ENCODE assay signal across 1 cellular context in the genomic region with DNA sequence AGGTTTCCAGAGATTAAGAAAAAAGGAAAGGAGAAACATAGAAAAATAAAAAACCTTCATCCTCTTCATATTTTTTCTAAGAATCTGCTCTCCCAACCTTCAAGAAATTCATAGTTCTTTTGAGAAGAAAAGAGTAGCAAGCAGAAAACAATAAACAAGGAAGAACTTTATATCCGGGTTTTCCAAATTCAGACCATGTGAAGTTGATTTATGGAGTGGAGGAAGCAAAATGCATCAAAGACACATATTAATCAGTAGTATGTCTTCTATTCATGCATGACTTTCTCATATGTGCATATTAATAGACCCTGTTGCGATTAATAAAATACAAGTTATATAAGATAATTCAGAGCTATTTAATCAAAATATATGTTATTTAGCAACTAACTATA.
TF ChIP-seq lines count a peak whose summit lies in the region.

No MANE protein-coding gene starts in this region.

TF ChIP-seq in K562, 482 proteins besides CTCF, POLR2A, EP300 and RAD21 (continues in another document):
- TF ChIP-seq, protein P1, sequence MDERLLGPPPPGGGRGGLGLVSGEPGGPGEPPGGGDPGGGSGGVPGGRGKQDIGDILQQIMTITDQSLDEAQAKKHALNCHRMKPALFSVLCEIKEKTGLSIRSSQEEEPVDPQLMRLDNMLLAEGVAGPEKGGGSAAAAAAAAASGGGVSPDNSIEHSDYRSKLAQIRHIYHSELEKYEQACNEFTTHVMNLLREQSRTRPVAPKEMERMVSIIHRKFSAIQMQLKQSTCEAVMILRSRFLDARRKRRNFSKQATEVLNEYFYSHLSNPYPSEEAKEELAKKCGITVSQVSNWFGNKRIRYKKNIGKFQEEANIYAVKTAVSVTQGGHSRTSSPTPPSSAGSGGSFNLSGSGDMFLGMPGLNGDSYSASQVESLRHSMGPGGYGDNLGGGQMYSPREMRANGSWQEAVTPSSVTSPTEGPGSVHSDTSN (CRISPR knock-in tag; IDR thresholded peaks at IDR 0.05; ENCODE audit: low read depth), result no peak
- TF ChIP-seq, protein P1 (tag; conservative IDR thresholded peaks at IDR 0.05; ENCODE audit: low read depth), result peak; percentile 60
- no peak for TF ChIP-seq CBX8 (IDR thresholded peaks at IDR 0.05; ENCODE audit: borderline replicate concordance, extremely low read depth, low read depth, low read length, poor library complexity, severe bottlenecking)
- TF ChIP-seq POLR2B (IDR thresholded peaks at IDR 0.05; ENCODE audit: low read depth, partially characterized antibody), result no peak
- TF ChIP-seq, protein P2, sequence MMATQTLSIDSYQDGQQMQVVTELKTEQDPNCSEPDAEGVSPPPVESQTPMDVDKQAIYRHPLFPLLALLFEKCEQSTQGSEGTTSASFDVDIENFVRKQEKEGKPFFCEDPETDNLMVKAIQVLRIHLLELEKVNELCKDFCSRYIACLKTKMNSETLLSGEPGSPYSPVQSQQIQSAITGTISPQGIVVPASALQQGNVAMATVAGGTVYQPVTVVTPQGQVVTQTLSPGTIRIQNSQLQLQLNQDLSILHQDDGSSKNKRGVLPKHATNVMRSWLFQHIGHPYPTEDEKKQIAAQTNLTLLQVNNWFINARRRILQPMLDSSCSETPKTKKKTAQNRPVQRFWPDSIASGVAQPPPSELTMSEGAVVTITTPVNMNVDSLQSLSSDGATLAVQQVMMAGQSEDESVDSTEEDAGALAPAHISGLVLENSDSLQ (IDR thresholded peaks at IDR 0.05), result peak; percentile 64
- TF ChIP-seq DDX20 (tag; IDR thresholded peaks at IDR 0.05; ENCODE audit: low read depth), result no peak
- TF ChIP-seq ZNF57 (CRISPR knock-in tag; IDR thresholded peaks at IDR 0.05), result no peak
- TF ChIP-seq, protein P3, sequence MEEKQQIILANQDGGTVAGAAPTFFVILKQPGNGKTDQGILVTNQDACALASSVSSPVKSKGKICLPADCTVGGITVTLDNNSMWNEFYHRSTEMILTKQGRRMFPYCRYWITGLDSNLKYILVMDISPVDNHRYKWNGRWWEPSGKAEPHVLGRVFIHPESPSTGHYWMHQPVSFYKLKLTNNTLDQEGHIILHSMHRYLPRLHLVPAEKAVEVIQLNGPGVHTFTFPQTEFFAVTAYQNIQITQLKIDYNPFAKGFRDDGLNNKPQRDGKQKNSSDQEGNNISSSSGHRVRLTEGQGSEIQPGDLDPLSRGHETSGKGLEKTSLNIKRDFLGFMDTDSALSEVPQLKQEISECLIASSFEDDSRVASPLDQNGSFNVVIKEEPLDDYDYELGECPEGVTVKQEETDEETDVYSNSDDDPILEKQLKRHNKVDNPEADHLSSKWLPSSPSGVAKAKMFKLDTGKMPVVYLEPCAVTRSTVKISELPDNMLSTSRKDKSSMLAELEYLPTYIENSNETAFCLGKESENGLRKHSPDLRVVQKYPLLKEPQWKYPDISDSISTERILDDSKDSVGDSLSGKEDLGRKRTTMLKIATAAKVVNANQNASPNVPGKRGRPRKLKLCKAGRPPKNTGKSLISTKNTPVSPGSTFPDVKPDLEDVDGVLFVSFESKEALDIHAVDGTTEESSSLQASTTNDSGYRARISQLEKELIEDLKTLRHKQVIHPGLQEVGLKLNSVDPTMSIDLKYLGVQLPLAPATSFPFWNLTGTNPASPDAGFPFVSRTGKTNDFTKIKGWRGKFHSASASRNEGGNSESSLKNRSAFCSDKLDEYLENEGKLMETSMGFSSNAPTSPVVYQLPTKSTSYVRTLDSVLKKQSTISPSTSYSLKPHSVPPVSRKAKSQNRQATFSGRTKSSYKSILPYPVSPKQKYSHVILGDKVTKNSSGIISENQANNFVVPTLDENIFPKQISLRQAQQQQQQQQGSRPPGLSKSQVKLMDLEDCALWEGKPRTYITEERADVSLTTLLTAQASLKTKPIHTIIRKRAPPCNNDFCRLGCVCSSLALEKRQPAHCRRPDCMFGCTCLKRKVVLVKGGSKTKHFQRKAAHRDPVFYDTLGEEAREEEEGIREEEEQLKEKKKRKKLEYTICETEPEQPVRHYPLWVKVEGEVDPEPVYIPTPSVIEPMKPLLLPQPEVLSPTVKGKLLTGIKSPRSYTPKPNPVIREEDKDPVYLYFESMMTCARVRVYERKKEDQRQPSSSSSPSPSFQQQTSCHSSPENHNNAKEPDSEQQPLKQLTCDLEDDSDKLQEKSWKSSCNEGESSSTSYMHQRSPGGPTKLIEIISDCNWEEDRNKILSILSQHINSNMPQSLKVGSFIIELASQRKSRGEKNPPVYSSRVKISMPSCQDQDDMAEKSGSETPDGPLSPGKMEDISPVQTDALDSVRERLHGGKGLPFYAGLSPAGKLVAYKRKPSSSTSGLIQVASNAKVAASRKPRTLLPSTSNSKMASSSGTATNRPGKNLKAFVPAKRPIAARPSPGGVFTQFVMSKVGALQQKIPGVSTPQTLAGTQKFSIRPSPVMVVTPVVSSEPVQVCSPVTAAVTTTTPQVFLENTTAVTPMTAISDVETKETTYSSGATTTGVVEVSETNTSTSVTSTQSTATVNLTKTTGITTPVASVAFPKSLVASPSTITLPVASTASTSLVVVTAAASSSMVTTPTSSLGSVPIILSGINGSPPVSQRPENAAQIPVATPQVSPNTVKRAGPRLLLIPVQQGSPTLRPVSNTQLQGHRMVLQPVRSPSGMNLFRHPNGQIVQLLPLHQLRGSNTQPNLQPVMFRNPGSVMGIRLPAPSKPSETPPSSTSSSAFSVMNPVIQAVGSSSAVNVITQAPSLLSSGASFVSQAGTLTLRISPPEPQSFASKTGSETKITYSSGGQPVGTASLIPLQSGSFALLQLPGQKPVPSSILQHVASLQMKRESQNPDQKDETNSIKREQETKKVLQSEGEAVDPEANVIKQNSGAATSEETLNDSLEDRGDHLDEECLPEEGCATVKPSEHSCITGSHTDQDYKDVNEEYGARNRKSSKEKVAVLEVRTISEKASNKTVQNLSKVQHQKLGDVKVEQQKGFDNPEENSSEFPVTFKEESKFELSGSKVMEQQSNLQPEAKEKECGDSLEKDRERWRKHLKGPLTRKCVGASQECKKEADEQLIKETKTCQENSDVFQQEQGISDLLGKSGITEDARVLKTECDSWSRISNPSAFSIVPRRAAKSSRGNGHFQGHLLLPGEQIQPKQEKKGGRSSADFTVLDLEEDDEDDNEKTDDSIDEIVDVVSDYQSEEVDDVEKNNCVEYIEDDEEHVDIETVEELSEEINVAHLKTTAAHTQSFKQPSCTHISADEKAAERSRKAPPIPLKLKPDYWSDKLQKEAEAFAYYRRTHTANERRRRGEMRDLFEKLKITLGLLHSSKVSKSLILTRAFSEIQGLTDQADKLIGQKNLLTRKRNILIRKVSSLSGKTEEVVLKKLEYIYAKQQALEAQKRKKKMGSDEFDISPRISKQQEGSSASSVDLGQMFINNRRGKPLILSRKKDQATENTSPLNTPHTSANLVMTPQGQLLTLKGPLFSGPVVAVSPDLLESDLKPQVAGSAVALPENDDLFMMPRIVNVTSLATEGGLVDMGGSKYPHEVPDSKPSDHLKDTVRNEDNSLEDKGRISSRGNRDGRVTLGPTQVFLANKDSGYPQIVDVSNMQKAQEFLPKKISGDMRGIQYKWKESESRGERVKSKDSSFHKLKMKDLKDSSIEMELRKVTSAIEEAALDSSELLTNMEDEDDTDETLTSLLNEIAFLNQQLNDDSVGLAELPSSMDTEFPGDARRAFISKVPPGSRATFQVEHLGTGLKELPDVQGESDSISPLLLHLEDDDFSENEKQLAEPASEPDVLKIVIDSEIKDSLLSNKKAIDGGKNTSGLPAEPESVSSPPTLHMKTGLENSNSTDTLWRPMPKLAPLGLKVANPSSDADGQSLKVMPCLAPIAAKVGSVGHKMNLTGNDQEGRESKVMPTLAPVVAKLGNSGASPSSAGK (IDR thresholded peaks at IDR 0.05), result 0 out of 2 replicates have a peak, but pooled peaks have one; percentile 4
- TF ChIP-seq, protein P4, sequence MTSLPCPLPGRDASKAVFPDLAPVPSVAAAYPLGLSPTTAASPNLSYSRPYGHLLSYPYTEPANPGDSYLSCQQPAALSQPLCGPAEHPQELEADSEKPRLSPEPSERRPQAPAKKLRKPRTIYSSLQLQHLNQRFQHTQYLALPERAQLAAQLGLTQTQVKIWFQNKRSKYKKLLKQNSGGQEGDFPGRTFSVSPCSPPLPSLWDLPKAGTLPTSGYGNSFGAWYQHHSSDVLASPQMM (CRISPR knock-in tag; IDR thresholded peaks at IDR 0.05), result no peak
- no peak for TF ChIP-seq ZNF316 (IDR thresholded peaks at IDR 0.05)
- TF ChIP-seq KLF6 (CRISPR knock-in tag; IDR thresholded peaks at IDR 0.05; ENCODE audit: borderline replicate concordance), result no peak
- TF ChIP-seq, protein P5, sequence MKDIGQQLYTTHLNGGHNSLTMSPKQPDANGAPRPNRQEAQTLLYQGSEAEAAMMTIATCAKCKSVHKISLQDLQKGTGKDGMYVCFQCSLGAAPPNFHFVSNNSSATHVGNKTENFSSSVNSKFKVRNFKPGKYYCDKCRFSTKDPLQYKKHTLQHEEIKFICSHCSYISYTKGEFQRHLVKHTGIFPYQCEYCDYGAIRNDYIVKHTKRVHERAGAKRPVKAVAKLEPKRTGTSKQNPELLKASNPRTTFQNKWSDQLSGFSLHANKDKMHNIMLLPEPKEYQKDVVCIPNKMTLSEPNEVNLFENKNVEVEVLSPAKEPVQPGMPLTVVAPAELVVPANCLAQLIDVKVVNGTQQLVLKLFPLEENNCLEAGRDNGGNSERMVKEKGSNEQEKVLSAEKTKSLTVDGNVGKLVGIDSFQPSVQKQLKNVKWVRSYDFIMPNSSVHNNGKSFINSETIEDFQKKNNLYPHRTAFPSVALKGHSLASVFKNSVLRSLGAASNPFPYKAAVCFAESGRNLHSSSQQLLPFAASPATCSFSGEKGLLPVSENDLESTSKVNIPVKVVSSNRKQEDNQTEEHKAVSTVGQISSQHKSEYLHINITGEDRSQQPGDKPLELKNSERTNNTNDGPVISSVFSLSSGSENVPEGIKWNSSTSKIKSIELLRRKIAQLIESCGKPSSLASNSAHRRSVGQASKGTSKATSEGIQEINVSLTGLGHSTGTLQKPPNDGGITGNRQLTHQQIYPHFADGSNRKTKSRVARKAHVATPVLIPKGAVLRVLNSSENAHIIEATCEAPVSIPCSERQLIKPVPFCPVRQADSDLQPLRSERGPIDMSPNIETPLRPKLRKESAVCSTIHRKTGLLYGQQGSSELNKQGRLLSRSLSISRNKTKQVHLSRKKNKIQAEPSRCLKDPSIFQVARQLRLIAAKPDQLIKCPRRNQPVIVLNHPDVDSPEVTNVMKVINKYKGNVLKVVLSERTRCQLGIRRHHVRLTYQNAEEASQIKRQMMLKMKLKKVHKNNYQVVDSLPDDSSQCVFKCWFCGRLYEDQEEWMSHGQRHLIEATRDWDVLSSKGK (CRISPR knock-in tag; IDR thresholded peaks at IDR 0.05), result no peak
- TF ChIP-seq MEIS2 (IDR thresholded peaks at IDR 0.05; ENCODE audit: partially characterized antibody), result peak; percentile 78
- TF ChIP-seq, protein P6, sequence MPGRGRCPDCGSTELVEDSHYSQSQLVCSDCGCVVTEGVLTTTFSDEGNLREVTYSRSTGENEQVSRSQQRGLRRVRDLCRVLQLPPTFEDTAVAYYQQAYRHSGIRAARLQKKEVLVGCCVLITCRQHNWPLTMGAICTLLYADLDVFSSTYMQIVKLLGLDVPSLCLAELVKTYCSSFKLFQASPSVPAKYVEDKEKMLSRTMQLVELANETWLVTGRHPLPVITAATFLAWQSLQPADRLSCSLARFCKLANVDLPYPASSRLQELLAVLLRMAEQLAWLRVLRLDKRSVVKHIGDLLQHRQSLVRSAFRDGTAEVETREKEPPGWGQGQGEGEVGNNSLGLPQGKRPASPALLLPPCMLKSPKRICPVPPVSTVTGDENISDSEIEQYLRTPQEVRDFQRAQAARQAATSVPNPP (IDR thresholded peaks at IDR 0.05; ENCODE audit: borderline replicate concordance, insufficient read depth, insufficient read length), result no peak
- TF ChIP-seq RBFOX2 (IDR thresholded peaks at IDR 0.05; ENCODE audit: low read depth, low read length), result no peak
- TF ChIP-seq, protein P7, sequence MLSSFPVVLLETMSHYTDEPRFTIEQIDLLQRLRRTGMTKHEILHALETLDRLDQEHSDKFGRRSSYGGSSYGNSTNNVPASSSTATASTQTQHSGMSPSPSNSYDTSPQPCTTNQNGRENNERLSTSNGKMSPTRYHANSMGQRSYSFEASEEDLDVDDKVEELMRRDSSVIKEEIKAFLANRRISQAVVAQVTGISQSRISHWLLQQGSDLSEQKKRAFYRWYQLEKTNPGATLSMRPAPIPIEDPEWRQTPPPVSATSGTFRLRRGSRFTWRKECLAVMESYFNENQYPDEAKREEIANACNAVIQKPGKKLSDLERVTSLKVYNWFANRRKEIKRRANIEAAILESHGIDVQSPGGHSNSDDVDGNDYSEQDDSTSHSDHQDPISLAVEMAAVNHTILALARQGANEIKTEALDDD (IDR thresholded peaks at IDR 0.05), result no peak
- TF ChIP-seq, protein P8, sequence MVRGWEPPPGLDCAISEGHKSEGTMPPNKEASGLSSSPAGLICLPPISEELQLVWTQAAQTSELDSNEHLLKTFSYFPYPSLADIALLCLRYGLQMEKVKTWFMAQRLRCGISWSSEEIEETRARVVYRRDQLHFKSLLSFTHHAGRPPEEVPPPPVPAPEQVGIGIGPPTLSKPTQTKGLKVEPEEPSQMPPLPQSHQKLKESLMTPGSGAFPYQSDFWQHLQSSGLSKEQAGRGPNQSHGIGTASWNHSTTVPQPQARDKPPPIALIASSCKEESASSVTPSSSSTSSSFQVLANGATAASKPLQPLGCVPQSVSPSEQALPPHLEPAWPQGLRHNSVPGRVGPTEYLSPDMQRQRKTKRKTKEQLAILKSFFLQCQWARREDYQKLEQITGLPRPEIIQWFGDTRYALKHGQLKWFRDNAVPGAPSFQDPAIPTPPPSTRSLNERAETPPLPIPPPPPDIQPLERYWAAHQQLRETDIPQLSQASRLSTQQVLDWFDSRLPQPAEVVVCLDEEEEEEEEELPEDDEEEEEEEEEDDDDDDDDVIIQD (CRISPR knock-in tag; IDR thresholded peaks at IDR 0.05), result no peak
- TF ChIP-seq NONO (IDR thresholded peaks at IDR 0.05; ENCODE audit: low read depth in 2 of 2, low read length in 1 of 2), result no peak
- TF ChIP-seq RBM34 (IDR thresholded peaks at IDR 0.05; ENCODE audit: borderline replicate concordance, insufficient read depth, low read length), result no peak
- TF ChIP-seq, protein P9, sequence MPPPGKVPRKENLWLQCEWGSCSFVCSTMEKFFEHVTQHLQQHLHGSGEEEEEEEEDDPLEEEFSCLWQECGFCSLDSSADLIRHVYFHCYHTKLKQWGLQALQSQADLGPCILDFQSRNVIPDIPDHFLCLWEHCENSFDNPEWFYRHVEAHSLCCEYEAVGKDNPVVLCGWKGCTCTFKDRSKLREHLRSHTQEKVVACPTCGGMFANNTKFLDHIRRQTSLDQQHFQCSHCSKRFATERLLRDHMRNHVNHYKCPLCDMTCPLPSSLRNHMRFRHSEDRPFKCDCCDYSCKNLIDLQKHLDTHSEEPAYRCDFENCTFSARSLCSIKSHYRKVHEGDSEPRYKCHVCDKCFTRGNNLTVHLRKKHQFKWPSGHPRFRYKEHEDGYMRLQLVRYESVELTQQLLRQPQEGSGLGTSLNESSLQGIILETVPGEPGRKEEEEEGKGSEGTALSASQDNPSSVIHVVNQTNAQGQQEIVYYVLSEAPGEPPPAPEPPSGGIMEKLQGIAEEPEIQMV (tag; conservative IDR thresholded peaks at IDR 0.05; ENCODE audit: low read depth), result no peak
- TF ChIP-seq PHB2 (IDR thresholded peaks at IDR 0.05; ENCODE audit: low read depth), result no peak
- no peak for TF ChIP-seq ILF3 (IDR thresholded peaks at IDR 0.05; ENCODE audit: borderline replicate concordance)
